In genomic region chr19:47421244-47421786, GRCh38 we compare ENCODE assay signal across 22 cellular contexts. TPM values are rescaled to one million over a fixed set of nuclear protein-coding genes. Genes with fewer than 3 reads are reported as not detected.
DNase-seq lines count a peak whose midpoint lies in the region; ATAC-seq, FAIRE-seq and TF ChIP-seq lines count a peak whose summit lies in the region.
"Had no signal": no experiment of that assay in that cellular context is flagged by ENCODE, and none has a peak within 500 bp of the region (broad histone marks: within the 10 kb centered on the region; RNA-seq: fewer than 3 reads in every experiment).

No MANE protein-coding gene starts in this region.

- no peak for ATAC-seq in GM21619 (IDR thresholded peaks at IDR 0.05; ENCODE audit: unreplicated experiment)
- ATAC-seq: esophagus mucosa, left ventricle myocardium superior, psoas muscle, Right ventricle myocardium inferior had no signal

- peaks cover 33% of the 10 kb centered on the region for H3K4me1 Mint-ChIP-seq in glutamatergic neuron (ENCODE audit: low read depth, unreplicated experiment)

- peak overlapping the region; percentile 91 for H3K27ac Mint-ChIP-seq in glutamatergic neuron (ENCODE audit: unreplicated experiment)
- H3K27ac Mint-ChIP-seq: immature natural killer cell had no signal

- H3K27me3 Mint-ChIP-seq in glutamatergic neuron (ENCODE audit: unreplicated experiment), result peaks cover 40% of the 10 kb centered on the region

- H3K4me3 ChIP-seq in BE2C (ENCODE audit: low read depth, low read length) (peak overlapping the region; percentile 22), HUES6 (ENCODE audit: low read depth, low read length) (peak overlapping the region; percentile 76), neuron (ENCODE audit: low read length) (peak overlapping the region; percentile 30), prostate gland (no peak overlapping the region)
- H3K4me3 ChIP-seq: adrenal gland, cardiac muscle cell, psoas muscle had no signal

- TF ChIP-seq POLR2A in prostate gland (IDR thresholded peaks at IDR 0.05), result no peak
- TF ChIP-seq POLR2A in GM12891 (IDR thresholded peaks at IDR 0.05; ENCODE audit: low read depth, low read length), result no peak

- TF ChIP-seq CTCF in BE2C (IDR thresholded peaks at IDR 0.05; ENCODE audit: low read depth, low read length) (no peak), glutamatergic neuron (IDR thresholded peaks at IDR 0.05; ENCODE audit: partially characterized antibody, unreplicated experiment) (no peak), prostate gland (IDR thresholded peaks at IDR 0.05) (no peak)

- peak overlapping the region; percentile 15 for H2AFZ ChIP-seq in neuron (ENCODE audit: low read depth, low read length)

- DNase-seq in BE2C (no peak), glutamatergic neuron (no peak), prostate gland (ENCODE audit: low spot score) (no peak), GM12891 (ENCODE audit: insufficient read length, low spot score) (no peak)
- DNase-seq in activated CD4-positive, alpha-beta T cell treated with anti-CD3 and anti-CD28 coated beads for 1 hour, result no peak
- DNase-seq: activated CD4-positive, alpha-beta T cell treated with anti-CD3 and anti-CD28 coated beads for 48 hours; activated CD8-positive, alpha-beta memory T cell treated with anti-CD3 and anti-CD28 coated beads, Interleukin-2, amount 50 U/mL, for 4 hours; activated effector memory CD4-positive, alpha-beta T cell treated with anti-CD3 and anti-CD28 coated beads, Interleukin-2, amount 50 U/mL, for 16 hours; adrenal gland; CD4-positive, CD25-positive, alpha-beta regulatory T cell; immature natural killer cell; Kasumi-1; left ventricle myocardium superior; psoas muscle had no signal

- no peak overlapping the region for H3K27ac ChIP-seq in HUES6 (ENCODE audit: low read depth, low read length)
- H3K27ac ChIP-seq in prostate gland, result no peak overlapping the region
- H3K27ac ChIP-seq: adrenal gland, cardiac muscle cell, psoas muscle had no signal

- peaks cover 32% of the 10 kb centered on the region for H3K9me3 Mint-ChIP-seq in glutamatergic neuron (ENCODE audit: unreplicated experiment)
- H3K9me3 Mint-ChIP-seq: immature natural killer cell had no signal

- no peak for FAIRE-seq in GM12891 (lab: Jason Lieb, UNC)
- FAIRE-seq: TTC549 had no signal

- WGBS in prostate gland, result 15% methylated on average over 16 of the region's 16 CpGs

- peaks cover 26% of the 10 kb centered on the region for H3K27me3 ChIP-seq in BE2C
- H3K27me3 ChIP-seq in HUES6 (ENCODE audit: control insufficient read depth, insufficient read depth, low read length), result peaks cover 71% of the 10 kb centered on the region
- no peaks in the 10 kb centered on the region for H3K27me3 ChIP-seq in neuron (ENCODE audit: insufficient read depth, low read length)
- peaks cover 29% of the 10 kb centered on the region for H3K27me3 ChIP-seq in prostate gland (replicated peaks; ENCODE audit: insufficient read depth)

- intact Hi-C loops in prostate gland (cut with DNase I), result loop anchor here (10.0 kb wide), 1 partner anchor 127 kb away; no protein-coding TSS in a partner anchor

- H3K36me3 ChIP-seq in BE2C, result no peaks in the 10 kb centered on the region
- peaks cover under 1% of the 10 kb centered on the region; the same call in 1 of the 2 replicates for H3K36me3 ChIP-seq in HUES6 (ENCODE audit: control insufficient read depth, insufficient read depth, low read length)
- peaks cover 7% of the 10 kb centered on the region for H3K36me3 ChIP-seq in neuron (ENCODE audit: insufficient read depth, low read length)
- H3K36me3 ChIP-seq in prostate gland, result no peaks in the 10 kb centered on the region
- H3K36me3 ChIP-seq: adrenal gland, cardiac muscle cell had no signal

- peak overlapping the region; percentile 48 for H3K9ac ChIP-seq in HUES6 (ENCODE audit: low read length)

- no peaks in the 10 kb centered on the region for H3K36me3 Mint-ChIP-seq in glutamatergic neuron (ENCODE audit: unreplicated experiment)

- H3K9me3 ChIP-seq in BE2C, result no peaks in the 10 kb centered on the region
- H3K9me3 ChIP-seq in HUES6 (ENCODE audit: control insufficient read depth, insufficient read depth, low read depth, low read length), result no peaks in the 10 kb centered on the region
- no peaks in the 10 kb centered on the region for H3K9me3 ChIP-seq in neuron (ENCODE audit: low read length)
- H3K9me3 ChIP-seq in prostate gland, result no peaks in the 10 kb centered on the region
- H3K9me3 ChIP-seq: adrenal gland, psoas muscle had no signal

- H3K4me3 Mint-ChIP-seq in glutamatergic neuron (ENCODE audit: unreplicated experiment), result peak overlapping the region; percentile 86

- peaks cover 11% of the 10 kb centered on the region for H3K4me1 ChIP-seq in BE2C
- peaks cover 45% of the 10 kb centered on the region for H3K4me1 ChIP-seq in HUES6 (ENCODE audit: control insufficient read depth, insufficient read depth, low read length)
- H3K4me1 ChIP-seq in neuron (ENCODE audit: insufficient read depth, low read length), result peaks cover 51% of the 10 kb centered on the region
- H3K4me1 ChIP-seq in prostate gland (replicated peaks), result no peaks in the 10 kb centered on the region
- H3K4me1 ChIP-seq: adrenal gland, psoas muscle had no signal

TF ChIP-seq in GM12891, 5 proteins besides CTCF, POLR2A, EP300 and RAD21:
- no peak for TF ChIP-seq TAF1 (IDR thresholded peaks at IDR 0.05; ENCODE audit: low read depth, low read length)
- TF ChIP-seq SPI1 (IDR thresholded peaks at IDR 0.05; ENCODE audit: low read depth, low read length), result no peak
- no peak for TF ChIP-seq PAX5 (IDR thresholded peaks at IDR 0.05; ENCODE audit: insufficient read depth, low read length, severe bottlenecking)
- no peak for TF ChIP-seq POU2F2 (IDR thresholded peaks at IDR 0.05; ENCODE audit: low read depth, low read length)
- no peak for TF ChIP-seq POLR2AphosphoS5 (IDR thresholded peaks at IDR 0.05; ENCODE audit: low read depth, low read length)

RNA-seq across cellular contexts. Expression of gene MEIS3, which starts 2.0 kb away (rescaled TPM):
- polyA plus RNA-seq in BE2C (2012; ENCODE audit: insufficient read depth, insufficient read length, low read depth), result 67.1 TPM
- total RNA-seq in glutamatergic neuron (ENCODE audit: unreplicated experiment), result 255 TPM
- total RNA-seq in prostate gland, result 10 to 100 TPM; 16.2 to 41.6 TPM
- not detected for polyA plus RNA-seq in GM12891 (2012; ENCODE audit: low read depth, missing spikeins)
- total RNA-seq: CD4-positive, CD25-positive, alpha-beta regulatory T cell had no signal
- polyA plus RNA-seq: immature natural killer cell had no signal

RNA-seq across cellular contexts. Expression of gene SLC8A2, which starts 50.4 kb away (rescaled TPM):
- 1.8 TPM for polyA plus RNA-seq in BE2C (2012; ENCODE audit: insufficient read depth, insufficient read length, low read depth)
- total RNA-seq in glutamatergic neuron (ENCODE audit: unreplicated experiment) (115 TPM), prostate gland (1 to 10 TPM; 1.3 to 7.7 TPM)
- polyA plus RNA-seq in GM12891 (2012; ENCODE audit: low read depth, missing spikeins), result 0.18 TPM
- total RNA-seq: CD4-positive, CD25-positive, alpha-beta regulatory T cell; dermis microvascular lymphatic vessel endothelial cell; left ventricle myocardium superior had no signal
- polyA plus RNA-seq: CD4-positive, CD25-positive, alpha-beta regulatory T cell; immature natural killer cell had no signal

Comparison
In these comparisons a context has a peak if more than half of its experiments do, and no peak if none do; other contexts are left out.
1. H3K4me3 ChIP-seq: peak in BE2C (single experiment), HUES6 (single experiment) and neuron (single experiment); none in prostate gland (0 of 2).
2. RNA of gene SLC8A2, which starts 50.4 kb away (total RNA-seq): 115 TPM in glutamatergic neuron (single experiment); 1.3 to 7.7 TPM in prostate gland; every median in the first group is over 10 times any median in the second.